In genomic region chr3:53109190-53109589, GRCh38 we compare ENCODE assay signal across 9 cellular contexts. TPM values are rescaled to one million over a fixed set of nuclear protein-coding genes. Genes with fewer than 3 reads are reported as not detected.
A peak's percentile ranks its signal among the peaks of the same experiment; 100 is the strongest.
DNase-seq lines count a peak whose midpoint lies in the region; ATAC-seq, FAIRE-seq and TF ChIP-seq lines count a peak whose summit lies in the region.
"Had no signal": no experiment of that assay in that cellular context is flagged by ENCODE, and none has a peak within 500 bp of the region (broad histone marks: within the 10 kb centered on the region; RNA-seq: fewer than 3 reads in every experiment).

No MANE protein-coding gene starts in this region.

- peak; percentile 93 for FAIRE-seq in H54 (lab: Jason Lieb, UNC)

- H3K36me3 ChIP-seq in gastroesophageal sphincter (peaks cover 0 to 83% of the 10 kb centered on the region in 2 donors), SK-N-SH (replicated peaks in 1 of 2; ENCODE audit: control insufficient read depth in 1 of 2, insufficient read depth in 2 of 2, low read length in 1 of 2) (peaks cover 17 to 34% of the 10 kb centered on the region in 2 experiments)

- H3K4me1 ChIP-seq in gastroesophageal sphincter (peaks cover 6 to 39% (median 6%) of the 10 kb centered on the region in 3 donors), SK-N-SH (ENCODE audit: control insufficient read depth in 1 of 2, insufficient read depth in 2 of 2, low read depth in 1 of 2, low read length in 1 of 2) (peaks cover 0 to 11% of the 10 kb centered on the region in 2 experiments; a peak in 1 of 4 replicates)

- H3K4me3 ChIP-seq in AG04450 (ENCODE audit: low read depth, low read length) (no peak overlapping the region), gastroesophageal sphincter (no peak overlapping the region), SK-N-SH (ENCODE audit: low read depth in 2 of 2, low read length in 1 of 2) (no peak overlapping the region)

- WGBS in gastroesophageal sphincter (ENCODE audit: low coverage in 1 of 2), 2 donors: 40% methylated on average over 1 of the region's 1 CpG; no CpG with 5 or more reads in 1 of the 2 donors
- 90% methylated on average over 1 of the region's 1 CpG for WGBS in SK-N-SH (ENCODE audit: low lambda C conversion rate)

- H4K20me1 ChIP-seq in SK-N-SH (ENCODE audit: insufficient read depth): no peaks in the 10 kb centered on the region

- no peak for TF ChIP-seq POLR2A in H54 (IDR thresholded peaks at IDR 0.05; ENCODE audit: low read depth, low read length)
- no peak for TF ChIP-seq POLR2A in gastroesophageal sphincter (IDR thresholded peaks at IDR 0.05)

- peak; percentile 21 for DNase-seq in AG04450 (ENCODE audit: low read depth, low spot score)
- peak; percentile 59 for DNase-seq in H54 (ENCODE audit: insufficient read length, low spot score)
- DNase-seq in activated T-cell treated with anti-CD3 and anti-CD28 coated beads, Interleukin-2, amount 50 U/mL, for 48 hours: peak; percentile 47 to 55
- DNase-seq in G401 (ENCODE audit: low spot score): no peak
- DNase-seq in ureter (ENCODE audit: low spot score): no peak
- DNase-seq in activated CD8-positive, alpha-beta memory T cell treated with anti-CD3 and anti-CD28 coated beads, Interleukin-2, amount 50 U/mL, for 4 hours: no peak
- DNase-seq in SK-N-SH: no peak
- DNase-seq: NCI-H510A treated with DMSO at 0.1 percent for 48 hours had no signal

- no peak overlapping the region for H2AFZ ChIP-seq in SK-N-SH (ENCODE audit: low read depth)

- H3F3A ChIP-seq in SK-N-SH (replicated peaks; ENCODE audit: insufficient read depth): no peaks in the 10 kb centered on the region

- no peak for TF ChIP-seq CTCF in AG04450 (IDR thresholded peaks at IDR 0.05; ENCODE audit: low read depth, low read length)
- no peak for TF ChIP-seq CTCF in gastroesophageal sphincter (IDR thresholded peaks at IDR 0.05)
- TF ChIP-seq CTCF in SK-N-SH (IDR thresholded peaks at IDR 0.05): no peak

- POLR2A ChIA-PET in AG04450 (lab: Yijun Ruan, JAX): no interaction called here
- POLR2A ChIA-PET in SK-N-SH (lab: Yijun Ruan, JAX): no interaction called here

- no peak overlapping the region for H3K4me2 ChIP-seq in SK-N-SH

- H3K27me3 ChIP-seq in AG04450 (ENCODE audit: control insufficient read depth, insufficient read depth, low read length) (no peaks in the 10 kb centered on the region), gastroesophageal sphincter (no peaks in the 10 kb centered on the region), SK-N-SH (ENCODE audit: insufficient read depth) (no peaks in the 10 kb centered on the region)

- no peaks in the 10 kb centered on the region for H3K9me3 ChIP-seq in AG04450 (ENCODE audit: control insufficient read depth, insufficient read depth, low read length)
- H3K9me3 ChIP-seq in gastroesophageal sphincter: no peaks in the 10 kb centered on the region
- H3K9me3 ChIP-seq in SK-N-SH: no peaks in the 10 kb centered on the region

- TF ChIP-seq EP300 in gastroesophageal sphincter (IDR thresholded peaks at IDR 0.05) (no peak), SK-N-SH (IDR thresholded peaks at IDR 0.05; ENCODE audit: borderline replicate concordance in 1 of 2, low read depth in 1 of 2, low read length in 1 of 2) (no peak)

- in situ Hi-C loops in G401 (cut with HindIII; ENCODE audit: low sequenced_read_pairs): no loop called here

- CTCF ChIA-PET in AG04450 (lab: Charles Lee) (interaction anchor here (0.7 to 5.0 kb wide), 8 partner anchors 11 to 1440 kb away, joined by 3 to 51 read pairs (median 5); partner anchors contain the start of gene PRKCD), SK-N-SH (lab: Yijun Ruan, JAX) (interaction anchor here (0.9 to 15.2 kb wide), 7 partner anchors 9 to 239 kb away, joined by 3 to 206 read pairs (median 3); no protein-coding TSS in a partner anchor)

- H3K9me2 ChIP-seq in SK-N-SH: no peaks in the 10 kb centered on the region

- TF ChIP-seq RAD21 in SK-N-SH (IDR thresholded peaks at IDR 0.05; ENCODE audit: low read length): no peak

- no peaks in the 10 kb centered on the region for H3K79me2 ChIP-seq in SK-N-SH (ENCODE audit: insufficient read depth)

- no peak for ATAC-seq in gastroesophageal sphincter

- H3K9ac ChIP-seq in SK-N-SH: no peak overlapping the region

- H3K27ac ChIP-seq in AG04450 (ENCODE audit: low read depth, low read length) (peak overlapping the region; percentile 75), gastroesophageal sphincter (peak overlapping the region in 3 of 4 donors; percentile 67 to 76 (median 73)), SK-N-SH (ENCODE audit: low read depth in 2 of 2, low read length in 1 of 2) (no peak overlapping the region)

TF ChIP-seq in SK-N-SH, 30 proteins besides CTCF, POLR2A, EP300 and RAD21:
- TF ChIP-seq, protein P1, sequence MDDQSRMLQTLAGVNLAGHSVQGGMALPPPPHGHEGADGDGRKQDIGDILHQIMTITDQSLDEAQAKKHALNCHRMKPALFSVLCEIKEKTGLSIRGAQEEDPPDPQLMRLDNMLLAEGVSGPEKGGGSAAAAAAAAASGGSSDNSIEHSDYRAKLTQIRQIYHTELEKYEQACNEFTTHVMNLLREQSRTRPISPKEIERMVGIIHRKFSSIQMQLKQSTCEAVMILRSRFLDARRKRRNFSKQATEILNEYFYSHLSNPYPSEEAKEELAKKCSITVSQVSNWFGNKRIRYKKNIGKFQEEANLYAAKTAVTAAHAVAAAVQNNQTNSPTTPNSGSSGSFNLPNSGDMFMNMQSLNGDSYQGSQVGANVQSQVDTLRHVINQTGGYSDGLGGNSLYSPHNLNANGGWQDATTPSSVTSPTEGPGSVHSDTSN (IDR thresholded peaks at IDR 0.05): no peak
- TF ChIP-seq FOSL2 (IDR thresholded peaks at IDR 0.05; ENCODE audit: borderline replicate concordance, low read depth) (no peak), FOXM1 (IDR thresholded peaks at IDR 0.05; ENCODE audit: low read depth) (no peak), MAX (IDR thresholded peaks at IDR 0.05; ENCODE audit: low read depth) (no peak), TEAD4 (IDR thresholded peaks at IDR 0.05; ENCODE audit: borderline replicate concordance, insufficient read depth) (no peak)

RNA-seq across cellular contexts. Expression of gene RFT1, which starts 21.0 kb away (rescaled TPM):
- 24.7 and 26.4 TPM in 2 replicates for polyA plus RNA-seq in AG04450 (2011; rRNA removed)
- 34.3 and 48.3 TPM in 2 replicates for polyA minus RNA-seq in AG04450 (2011; rRNA and poly(A)+ RNA removed)
- total RNA-seq in gastroesophageal sphincter: 1 to 10 TPM; 6.5 to 7.6 (median 7.2) TPM
- 13.6 and 15.0 TPM in 2 replicates for total RNA-seq in G401 (2014; rRNA removed; shearing (Covaris generic))
- total RNA-seq in ureter: 33.3 TPM
- polyA plus RNA-seq in SK-N-SH (2012; rRNA removed): 13.8 and 22.9 TPM in 2 replicates
- 13.3 and 17.1 TPM in 2 replicates for polyA plus RNA-seq in SK-N-SH (2012; cell fraction: cytosol; rRNA removed)
- 11.7 and 14.6 TPM in 2 replicates for polyA plus RNA-seq in SK-N-SH (2012; cell fraction: nucleus; rRNA removed)

RNA-seq across cellular contexts. Expression of gene PRKCD, which starts 51.8 kb away (rescaled TPM):
- 13.6 and 13.7 TPM in 2 replicates for polyA plus RNA-seq in AG04450 (2011; rRNA removed)
- 18.7 and 19.7 TPM in 2 replicates for polyA minus RNA-seq in AG04450 (2011; rRNA and poly(A)+ RNA removed)
- 10 to 100 TPM in 1 of 4 donors, 1 to 10 TPM in 3; 5.5 to 10.1 (median 7.6) TPM for total RNA-seq in gastroesophageal sphincter
- total RNA-seq in G401 (2014; rRNA removed; shearing (Covaris generic)): 14.8 and 18.9 TPM in 2 replicates
- total RNA-seq in ureter: 82.2 TPM
- polyA plus RNA-seq in SK-N-SH (2012; rRNA removed): 24.5 and 29.0 TPM in 2 replicates
- 14.3 and 19.6 TPM in 2 replicates for polyA plus RNA-seq in SK-N-SH (2012; cell fraction: cytosol; rRNA removed)
- polyA plus RNA-seq in SK-N-SH (2012; cell fraction: nucleus; rRNA removed): 28.9 and 32.1 TPM in 2 replicates

Comparison
In these comparisons a context has a peak if more than half of its experiments do, and no peak if none do; other contexts are left out.
1. DNase-seq: peak in AG04450 (single experiment), H54 (single experiment) and activated T-cell treated with anti-CD3 and anti-CD28 coated beads, Interleukin-2, amount 50 U/mL, for 48 hours (2 of 2); none in G401 (single experiment), ureter (single experiment), activated CD8-positive, alpha-beta memory T cell treated with anti-CD3 and anti-CD28 coated beads, Interleukin-2, amount 50 U/mL, for 4 hours (single experiment) and SK-N-SH (single experiment).
2. H3K27ac ChIP-seq: peak in AG04450 (single experiment) and gastroesophageal sphincter (3 of 4); none in SK-N-SH (0 of 2).